Comparison of ENCODE assay signal across 1 cellular context in genomic region chr11:76792505-76793264, GRCh38.
TF ChIP-seq lines count a peak whose summit lies in the region.

No MANE protein-coding gene starts in this region.

TF ChIP-seq in H1, 55 proteins besides CTCF, POLR2A, EP300 and RAD21:
- TF ChIP-seq SP1 (IDR thresholded peaks at IDR 0.05; ENCODE audit: low read depth, low read length) (no peak), SUZ12 (IDR thresholded peaks at IDR 0.05; ENCODE audit: low read length) (no peak), RBBP5 (IDR thresholded peaks at IDR 0.05; ENCODE audit: borderline replicate concordance, low read depth, low read length) (no peak), TEAD4 (IDR thresholded peaks at IDR 0.05; ENCODE audit: low read depth, low read length) (no peak), MAX (IDR thresholded peaks at IDR 0.05) (no peak), SIN3A (conservative IDR thresholded peaks at IDR 0.05 in 1 of 2, IDR thresholded peaks at IDR 0.05 in 1 of 2; ENCODE audit: low read depth in 1 of 2, low read length in 2 of 2) (no peak), PHF8 (conservative IDR thresholded peaks at IDR 0.05; ENCODE audit: low read depth, low read length) (no peak), RFX5 (IDR thresholded peaks at IDR 0.05; ENCODE audit: borderline replicate concordance, low read depth, low read length) (no peak), NRF1 (IDR thresholded peaks at IDR 0.05; ENCODE audit: low read depth, low read length) (no peak), CBX5 (IDR thresholded peaks at IDR 0.05; ENCODE audit: low read depth, low read length) (no peak), CTBP2 (IDR thresholded peaks at IDR 0.05; ENCODE audit: borderline replicate concordance, insufficient read depth, insufficient read length, low read length) (no peak), NANOG (IDR thresholded peaks at IDR 0.05; ENCODE audit: insufficient read depth, low read depth, low read length, poor library complexity, severe bottlenecking) (no peak), TAF7 (optimal IDR thresholded peaks at IDR 0.05; ENCODE audit: borderline replicate concordance, low read depth, low read length) (no peak), ATF2 (IDR thresholded peaks at IDR 0.05; ENCODE audit: low read length) (no peak), FOSL1 (IDR thresholded peaks at IDR 0.05; ENCODE audit: insufficient read depth, low read depth, low read length) (no peak), BACH1 (IDR thresholded peaks at IDR 0.05; ENCODE audit: low read length) (no peak), TCF12 (IDR thresholded peaks at IDR 0.05; ENCODE audit: low read depth, low read length) (no peak)
